ENCODE assay signal across 15 cellular contexts in the genomic region with DNA sequence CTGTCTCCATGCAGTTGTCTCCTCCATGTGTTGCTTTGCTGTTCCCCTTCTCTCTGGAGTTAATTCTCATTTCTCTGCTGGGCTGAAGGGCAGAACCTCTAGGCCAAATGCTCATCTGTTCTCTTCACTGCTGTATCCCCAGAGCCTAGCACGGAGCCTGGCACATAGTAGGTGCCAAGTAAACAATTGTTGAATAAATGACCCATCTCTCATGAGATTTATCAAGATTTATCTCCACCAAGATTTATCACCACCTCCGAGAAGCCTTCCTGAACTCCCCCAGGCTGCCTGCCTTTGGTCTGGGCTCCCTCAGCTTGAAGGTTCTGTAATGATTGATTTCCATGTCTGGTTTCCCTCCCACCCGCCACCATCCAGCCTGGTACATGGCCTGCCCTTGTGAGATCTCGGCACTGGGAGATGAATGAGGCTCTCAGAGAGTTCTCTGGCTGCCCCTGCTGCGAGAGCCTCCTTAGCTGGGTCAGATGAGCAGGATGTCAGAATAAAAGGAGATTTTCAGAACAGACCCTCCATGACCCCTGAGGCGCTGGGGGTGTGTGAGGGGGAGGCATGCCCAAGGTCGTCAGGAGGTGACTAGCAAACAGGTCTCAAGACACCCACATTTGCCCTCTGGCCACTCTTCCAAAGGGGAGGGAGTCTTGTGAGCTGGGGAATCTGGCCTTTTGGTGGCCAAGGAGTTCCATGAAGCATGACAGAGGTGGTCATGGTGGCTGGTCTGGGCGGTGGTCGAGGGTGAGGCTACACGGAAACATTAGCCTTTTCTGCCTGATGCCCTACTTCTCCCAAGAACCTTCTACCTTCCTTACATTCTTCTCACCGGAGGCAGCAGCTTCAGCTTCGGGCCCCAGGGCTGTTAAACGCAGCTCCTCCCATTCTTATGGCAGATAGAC. TPM values are rescaled to one million over a fixed set of nuclear protein-coding genes. Genes with fewer than 3 reads are reported as not detected.
DNase-seq lines count a peak whose midpoint lies in the region; ATAC-seq and TF ChIP-seq lines count a peak whose summit lies in the region.
"Had no signal": no experiment of that assay in that cellular context is flagged by ENCODE, and none has a peak within 500 bp of the region (broad histone marks: within the 10 kb centered on the region; RNA-seq: fewer than 3 reads in every experiment).

No MANE protein-coding gene starts in this region.

- no peak overlapping the region for H2BK15ac ChIP-seq in neuronal stem cell (ENCODE audit: low read length)

- peaks cover 9 to 12% of the 10 kb centered on the region in 2 donors for H3K4me1 ChIP-seq in neuronal stem cell (ENCODE audit: control insufficient read depth in 2 of 2, insufficient read depth in 1 of 2, low read depth in 1 of 2, low read length in 2 of 2)

- H2BK5ac ChIP-seq in neuronal stem cell (ENCODE audit: low read length), result no peak overlapping the region

- no peaks in the 10 kb centered on the region for H3K79me1 ChIP-seq in neuronal stem cell (ENCODE audit: low read depth, low read length)

- H2BK12ac ChIP-seq in neuronal stem cell (ENCODE audit: low read length), result no peak overlapping the region

- ATAC-seq in activated naive CD8-positive, alpha-beta T cell treated with anti-CD3 and anti-CD28 coated beads, Interleukin-2, amount 10 ng/mL, durations not matched to agents 7 days and 5 days (ENCODE audit: low read depth), result no peak
- ATAC-seq: left ventricle myocardium superior had no signal

- no peak overlapping the region for H3K27ac ChIP-seq in neuronal stem cell (replicated peaks; ENCODE audit: low read length)
- H3K27ac ChIP-seq: adrenal gland, vagina had no signal

- H2AK5ac ChIP-seq in neuronal stem cell (ENCODE audit: low read depth, low read length), result no peak overlapping the region

- no peak overlapping the region for H3K4me3 ChIP-seq in neuronal stem cell (ENCODE audit: low read length in 2 of 2)
- H3K4me3 ChIP-seq: adrenal gland, vagina had no signal

- H3K4me1 Mint-ChIP-seq in activated naive CD8-positive, alpha-beta T cell treated with anti-CD3 and anti-CD28 coated beads, Interleukin-2, amount 10 ng/mL, durations not matched to agents 7 days and 5 days, result peaks cover 41% of the 10 kb centered on the region
- H3K4me1 Mint-ChIP-seq in activated naive CD8-positive, alpha-beta T cell treated with anti-CD3 and anti-CD28 coated beads for 36 hours, result peaks cover 19% of the 10 kb centered on the region
- peaks cover 60% of the 10 kb centered on the region for H3K4me1 Mint-ChIP-seq in activated CD4-positive, alpha-beta memory T cell treated with anti-CD3 and anti-CD28 coated beads, Interleukin-2, amount 10 ng/mL, durations not matched to agents 7 days and 5 days
- H3K4me1 Mint-ChIP-seq in immature natural killer cell, result peaks cover 27 to 34% of the 10 kb centered on the region in 2 donors
- H3K4me1 Mint-ChIP-seq in type B pancreatic cell (ENCODE audit: unreplicated experiment), result peaks cover 26% of the 10 kb centered on the region

- POLR2A ChIA-PET in activated naive CD8-positive, alpha-beta T cell treated with anti-CD3 and anti-CD28 coated beads, Interleukin-2, amount 10 ng/mL, durations not matched to agents 7 days and 5 days (lab: Charles Lee), result interaction anchor here (0.5 to 1.3 kb wide), 3 partner anchors 13 to 1930 kb away, joined by 3 to 6 read pairs (median 3); a partner anchor contains a TSS
- POLR2A ChIA-PET in activated CD4-positive, alpha-beta memory T cell treated with anti-CD3 and anti-CD28 coated beads, Interleukin-2, amount 10 ng/mL, durations not matched to agents 7 days and 5 days (lab: Charles Lee), result interaction anchor here (0.6 to 1.2 kb wide), 5 partner anchors 9 to 127 kb away, joined by 3 to 5 read pairs (median 3); a partner anchor contains a TSS

- no peak overlapping the region for H3K9ac ChIP-seq in neuronal stem cell (ENCODE audit: low read depth, low read length, poor library complexity)

- H3K27me3 ChIP-seq in neuronal stem cell (ENCODE audit: control insufficient read depth in 3 of 3, insufficient read depth in 3 of 3, low read depth in 1 of 3, low read length in 3 of 3), result peaks cover 0 to 28% (median 2%) of the 10 kb centered on the region in 3 experiments
- H3K27me3 ChIP-seq: adrenal gland, vagina had no signal

- no peak overlapping the region for H4K8ac ChIP-seq in neuronal stem cell (ENCODE audit: low read depth, low read length)

- H3K23ac ChIP-seq in neuronal stem cell (ENCODE audit: low read depth, low read length, poor library complexity), result no peak overlapping the region

- no peak for TF ChIP-seq CTCF in type B pancreatic cell (conservative IDR thresholded peaks at IDR 0.05)

- H3K4me3 Mint-ChIP-seq in activated naive CD8-positive, alpha-beta T cell treated with anti-CD3 and anti-CD28 coated beads, Interleukin-2, amount 10 ng/mL, durations not matched to agents 7 days and 5 days, result peak overlapping the region; percentile 26
- no peak overlapping the region for H3K4me3 Mint-ChIP-seq in activated naive CD8-positive, alpha-beta T cell treated with anti-CD3 and anti-CD28 coated beads for 36 hours
- peak overlapping the region; percentile 79 for H3K4me3 Mint-ChIP-seq in activated CD4-positive, alpha-beta memory T cell treated with anti-CD3 and anti-CD28 coated beads, Interleukin-2, amount 10 ng/mL, durations not matched to agents 7 days and 5 days
- peak overlapping the region in 4 of 5 donors; percentile 23 to 87 (median 64) for H3K4me3 Mint-ChIP-seq in immature natural killer cell
- H3K4me3 Mint-ChIP-seq in type B pancreatic cell, result peak overlapping the region; percentile 89

- no peaks in the 10 kb centered on the region for H3K36me3 Mint-ChIP-seq in activated naive CD8-positive, alpha-beta T cell treated with anti-CD3 and anti-CD28 coated beads, Interleukin-2, amount 10 ng/mL, durations not matched to agents 7 days and 5 days
- H3K36me3 Mint-ChIP-seq in activated naive CD8-positive, alpha-beta T cell treated with anti-CD3 and anti-CD28 coated beads for 36 hours, result no peaks in the 10 kb centered on the region
- H3K36me3 Mint-ChIP-seq in activated CD4-positive, alpha-beta memory T cell treated with anti-CD3 and anti-CD28 coated beads, Interleukin-2, amount 10 ng/mL, durations not matched to agents 7 days and 5 days (ENCODE audit: low read depth), result peaks cover 2% of the 10 kb centered on the region
- H3K36me3 Mint-ChIP-seq in immature natural killer cell (no peaks in the 10 kb centered on the region), type B pancreatic cell (no peaks in the 10 kb centered on the region)

- H3K27ac Mint-ChIP-seq in activated naive CD8-positive, alpha-beta T cell treated with anti-CD3 and anti-CD28 coated beads, Interleukin-2, amount 10 ng/mL, durations not matched to agents 7 days and 5 days, result no peak overlapping the region
- H3K27ac Mint-ChIP-seq in activated naive CD8-positive, alpha-beta T cell treated with anti-CD3 and anti-CD28 coated beads for 36 hours, result no peak overlapping the region
- H3K27ac Mint-ChIP-seq in activated CD4-positive, alpha-beta memory T cell treated with anti-CD3 and anti-CD28 coated beads, Interleukin-2, amount 10 ng/mL, durations not matched to agents 7 days and 5 days, result no peak overlapping the region
- H3K27ac Mint-ChIP-seq in immature natural killer cell, result peak overlapping the region in 2 of 6 donors; percentile 43 to 60
- H3K27ac Mint-ChIP-seq in type B pancreatic cell, result peak overlapping the region; percentile 32

- H3K9me3 Mint-ChIP-seq in activated naive CD8-positive, alpha-beta T cell treated with anti-CD3 and anti-CD28 coated beads, Interleukin-2, amount 10 ng/mL, durations not matched to agents 7 days and 5 days, result no peaks in the 10 kb centered on the region
- no peaks in the 10 kb centered on the region for H3K9me3 Mint-ChIP-seq in activated naive CD8-positive, alpha-beta T cell treated with anti-CD3 and anti-CD28 coated beads for 36 hours
- no peaks in the 10 kb centered on the region for H3K9me3 Mint-ChIP-seq in activated CD4-positive, alpha-beta memory T cell treated with anti-CD3 and anti-CD28 coated beads, Interleukin-2, amount 10 ng/mL, durations not matched to agents 7 days and 5 days
- H3K9me3 Mint-ChIP-seq in immature natural killer cell (peaks cover 0 to 1% (median 0%) of the 10 kb centered on the region in 6 donors), type B pancreatic cell (no peaks in the 10 kb centered on the region)

- CTCF ChIA-PET in activated CD4-positive, alpha-beta memory T cell treated with anti-CD3 and anti-CD28 coated beads, Interleukin-2, amount 10 ng/mL, durations not matched to agents 7 days and 5 days (lab: Charles Lee), result interaction anchor here (0.6 to 10.6 kb wide), 7 partner anchors 8 to 1523 kb away, joined by 3 to 159 read pairs (median 3); no protein-coding TSS in a partner anchor

- H2AFZ ChIP-seq in neuronal stem cell (ENCODE audit: low read length), result no peak overlapping the region

- H4K91ac ChIP-seq in neuronal stem cell (ENCODE audit: low read depth, low read length, poor library complexity), result no peak overlapping the region

- H3K27me3 Mint-ChIP-seq in activated naive CD8-positive, alpha-beta T cell treated with anti-CD3 and anti-CD28 coated beads, Interleukin-2, amount 10 ng/mL, durations not matched to agents 7 days and 5 days, result peaks cover 5% of the 10 kb centered on the region
- no peaks in the 10 kb centered on the region for H3K27me3 Mint-ChIP-seq in activated naive CD8-positive, alpha-beta T cell treated with anti-CD3 and anti-CD28 coated beads for 36 hours
- peaks cover 9% of the 10 kb centered on the region for H3K27me3 Mint-ChIP-seq in activated CD4-positive, alpha-beta memory T cell treated with anti-CD3 and anti-CD28 coated beads, Interleukin-2, amount 10 ng/mL, durations not matched to agents 7 days and 5 days
- H3K27me3 Mint-ChIP-seq in immature natural killer cell (ENCODE audit: low read depth in 3 of 3) (peaks cover 8 to 15% (median 15%) of the 10 kb centered on the region in 3 donors), type B pancreatic cell (peaks cover 28% of the 10 kb centered on the region)

- H3K4ac ChIP-seq in neuronal stem cell (ENCODE audit: low read length), result no peak overlapping the region

- no peak overlapping the region for H3K14ac ChIP-seq in neuronal stem cell (ENCODE audit: low read length)

- no peak for DNase-seq in activated naive CD8-positive, alpha-beta T cell treated with anti-CD3 and anti-CD28 coated beads, Interleukin-2, amount 10 ng/mL, durations not matched to agents 7 days and 5 days
- DNase-seq in activated naive CD8-positive, alpha-beta T cell treated with anti-CD3 and anti-CD28 coated beads for 36 hours, result no peak
- no peak for DNase-seq in activated CD4-positive, alpha-beta memory T cell treated with anti-CD3 and anti-CD28 coated beads, Interleukin-2, amount 10 ng/mL, durations not matched to agents 7 days and 5 days
- no peak for DNase-seq in immature natural killer cell
- no peak for DNase-seq in type B pancreatic cell (ENCODE audit: extremely low spot score, unreplicated experiment)
- no peak for DNase-seq in activated gamma-delta T cell treated with Interleukin-2 at 50 U/mL for 16 hours
- no peak for DNase-seq in NCI-H1105 treated with DMSO at 0.1 percent for 48 hours (lab: John Stamatoyannopoulos, UW)
- DNase-seq in neuronal stem cell (ENCODE audit: low spot score), result no peak
- DNase-seq: adrenal gland, Karpas-422, left ventricle myocardium superior, NCI-H1436 treated with DMSO at 0.1 percent for 48 hours, NCI-H524 treated with DMSO at 0.1 percent for 48 hours, retina had no signal

- no peak overlapping the region for H3K4me2 ChIP-seq in neuronal stem cell (ENCODE audit: insufficient read depth, low read length, poor library complexity, severe bottlenecking)

- H3K18ac ChIP-seq in neuronal stem cell (ENCODE audit: low read length), result no peak overlapping the region

- WGBS in neuronal stem cell (ENCODE audit: extremely low coverage in 2 of 2, insufficient read length in 2 of 2, insufficient replicate concordance in 1 of 2), 2 donors, result no CpG with 5 or more reads among the region's 13 CpGs

- no peaks in the 10 kb centered on the region for H3K9me3 ChIP-seq in neuronal stem cell (replicated peaks in 1 of 2; ENCODE audit: control insufficient read depth in 2 of 2, insufficient read depth in 1 of 2, low read depth in 1 of 2, low read length in 2 of 2)
- H3K9me3 ChIP-seq: adrenal gland, vagina had no signal

- H2BK120ac ChIP-seq in neuronal stem cell (ENCODE audit: low read depth, low read length), result no peak overlapping the region

- H3K36me3 ChIP-seq in neuronal stem cell (replicated peaks in 1 of 2; ENCODE audit: control insufficient read depth in 2 of 2, insufficient read depth in 2 of 2, low read length in 2 of 2), result no peaks in the 10 kb centered on the region
- H3K36me3 ChIP-seq: adrenal gland, vagina had no signal

RNA-seq across cellular contexts. Expression of a gene that starts 2.5 kb away (rescaled TPM):
- 10 to 100 TPM; 35.7 to 38.4 TPM for total RNA-seq in activated naive CD8-positive, alpha-beta T cell treated with anti-CD3 and anti-CD28 coated beads, Interleukin-2, amount 10 ng/mL, durations not matched to agents 7 days and 5 days
- total RNA-seq in activated naive CD8-positive, alpha-beta T cell treated with anti-CD3 and anti-CD28 coated beads for 36 hours, result 1 to 10 TPM; 5.9 to 6.6 TPM
- 100 to 1,000 TPM; 107 to 109 TPM for total RNA-seq in activated CD4-positive, alpha-beta memory T cell treated with anti-CD3 and anti-CD28 coated beads, Interleukin-2, amount 10 ng/mL, durations not matched to agents 7 days and 5 days
- polyA plus RNA-seq in immature natural killer cell, result 1 to 10 TPM; 1.8 to 9.2 (median 4.1) TPM
- 7.5 and 11.3 TPM in 2 replicates for total RNA-seq in type B pancreatic cell (ENCODE audit: low replicate concordance)
- polyA plus RNA-seq in neuronal stem cell (2013, experiment 1 of 2), result 10.9 TPM
- 11.1 TPM for polyA plus RNA-seq in neuronal stem cell (2013, experiment 2 of 2)

RNA-seq across cellular contexts. Expression of a gene that starts 33.9 kb away (rescaled TPM):
- 10 to 100 TPM; 15.7 to 17.8 TPM for total RNA-seq in activated naive CD8-positive, alpha-beta T cell treated with anti-CD3 and anti-CD28 coated beads, Interleukin-2, amount 10 ng/mL, durations not matched to agents 7 days and 5 days
- 10 to 100 TPM; 18.9 to 19.4 TPM for total RNA-seq in activated naive CD8-positive, alpha-beta T cell treated with anti-CD3 and anti-CD28 coated beads for 36 hours
- 10 to 100 TPM; 12.2 to 13.3 TPM for total RNA-seq in activated CD4-positive, alpha-beta memory T cell treated with anti-CD3 and anti-CD28 coated beads, Interleukin-2, amount 10 ng/mL, durations not matched to agents 7 days and 5 days
- polyA plus RNA-seq in immature natural killer cell, result 1 to 10 TPM; 3.4 to 8.4 (median 4.5) TPM
- total RNA-seq in type B pancreatic cell (ENCODE audit: low replicate concordance), result 151 and 229 TPM in 2 replicates
- 246 TPM for polyA plus RNA-seq in neuronal stem cell (2013, experiment 1 of 2)
- polyA plus RNA-seq in neuronal stem cell (2013, experiment 2 of 2), result 246 TPM
